25 cellular contexts compared by ENCODE assay signal in genomic region chr1:47590523-47591225, GRCh38.
"Had no signal": no experiment of that assay in that cellular context is flagged by ENCODE, and none has a peak within 500 bp of the region (broad histone marks: within the 10 kb centered on the region; RNA-seq: fewer than 3 reads in every experiment).

No MANE protein-coding gene starts in this region.

- H3K4me3 Mint-ChIP-seq: activated CD4-positive, alpha-beta memory T cell treated with anti-CD3 and anti-CD28 coated beads, Interleukin-2, amount 10 ng/mL, durations not matched to agents 7 days and 5 days; activated CD4-positive, alpha-beta T cell treated with anti-CD3 and anti-CD28 coated beads for 36 hours; activated naive CD4-positive, alpha-beta T cell treated with anti-CD3 and anti-CD28 coated beads, Interleukin-2, amount 10 ng/mL, durations not matched to agents 7 days and 5 days; mesothelial cell of epicardium; naive thymus-derived CD8-positive, alpha-beta T cell; type B pancreatic cell; WTC11 had no signal

- H3K27me3 ChIP-seq: right atrium auricular region, vagina had no signal

- H3K9me3 ChIP-seq: left ventricle myocardium inferior, neutrophil, pancreas, psoas muscle, right atrium auricular region, thoracic aorta, vagina had no signal

- H3K4me3 ChIP-seq: coronary artery, left ventricle myocardium inferior, pancreas, psoas muscle, right atrium auricular region, thoracic aorta, vagina had no signal

- H3K4me1 Mint-ChIP-seq: activated CD4-positive, alpha-beta memory T cell treated with anti-CD3 and anti-CD28 coated beads, Interleukin-2, amount 10 ng/mL, durations not matched to agents 7 days and 5 days; activated CD4-positive, alpha-beta T cell treated with anti-CD3 and anti-CD28 coated beads for 36 hours; activated naive CD4-positive, alpha-beta T cell treated with anti-CD3 and anti-CD28 coated beads, Interleukin-2, amount 10 ng/mL, durations not matched to agents 7 days and 5 days had no signal

- DNase-seq: activated CD4-positive, alpha-beta memory T cell treated with anti-CD3 and anti-CD28 coated beads, Interleukin-2, amount 10 ng/mL, durations not matched to agents 7 days and 5 days; activated CD4-positive, alpha-beta T cell treated with anti-CD3 and anti-CD28 coated beads for 36 hours; activated effector memory CD4-positive, alpha-beta T cell treated with anti-CD3 and anti-CD28 coated beads, Interleukin-2, amount 50 U/mL, for 16 hours; activated naive CD4-positive, alpha-beta T cell treated with anti-CD3 and anti-CD28 coated beads, Interleukin-2, amount 10 ng/mL, durations not matched to agents 7 days and 5 days; activated T-cell treated with anti-CD3 and anti-CD28 coated beads, Interleukin-2, amount 50 U/mL, for 48 hours; amygdala; cerebellar nuclear complex; foreskin fibroblast; kidney glomerular epithelial cell; left ventricle myocardium inferior; mammary epithelial cell; naive thymus-derived CD8-positive, alpha-beta T cell; pancreas; psoas muscle; stimulated activated CD4-positive, alpha-beta T cell treated with anti-CD3 and anti-CD28 coated beads, Interleukin-4, amount 100 ng/mL, for 24 hours; stimulated activated naive CD4-positive, alpha-beta T cell treated with Interleukin-2 at 50 U/mL for 16 hours; T-helper 9 cell had no signal

- H3K27ac ChIP-seq: coronary artery, left ventricle myocardium inferior, neutrophil, pancreas, psoas muscle, right atrium auricular region, thoracic aorta, vagina had no signal

- ATAC-seq: activated CD4-positive, alpha-beta T cell treated with anti-CD3 and anti-CD28 coated beads for 36 hours; naive thymus-derived CD8-positive, alpha-beta T cell; pancreas; psoas muscle; WTC11 had no signal

- H3K27ac Mint-ChIP-seq: activated CD4-positive, alpha-beta memory T cell treated with anti-CD3 and anti-CD28 coated beads, Interleukin-2, amount 10 ng/mL, durations not matched to agents 7 days and 5 days; activated CD4-positive, alpha-beta T cell treated with anti-CD3 and anti-CD28 coated beads for 36 hours; activated naive CD4-positive, alpha-beta T cell treated with anti-CD3 and anti-CD28 coated beads, Interleukin-2, amount 10 ng/mL, durations not matched to agents 7 days and 5 days; mesothelial cell of epicardium; naive thymus-derived CD8-positive, alpha-beta T cell; type B pancreatic cell; WTC11 had no signal

- H3K36me3 ChIP-seq: left ventricle myocardium inferior, neutrophil, pancreas, right atrium auricular region, thoracic aorta, vagina had no signal

- H3K36me3 Mint-ChIP-seq: activated naive CD4-positive, alpha-beta T cell treated with anti-CD3 and anti-CD28 coated beads, Interleukin-2, amount 10 ng/mL, durations not matched to agents 7 days and 5 days; mesothelial cell of epicardium; type B pancreatic cell; WTC11 had no signal

- H3K27me3 Mint-ChIP-seq: activated naive CD4-positive, alpha-beta T cell treated with anti-CD3 and anti-CD28 coated beads, Interleukin-2, amount 10 ng/mL, durations not matched to agents 7 days and 5 days had no signal

- H3K9me3 Mint-ChIP-seq: activated CD4-positive, alpha-beta memory T cell treated with anti-CD3 and anti-CD28 coated beads, Interleukin-2, amount 10 ng/mL, durations not matched to agents 7 days and 5 days; activated naive CD4-positive, alpha-beta T cell treated with anti-CD3 and anti-CD28 coated beads, Interleukin-2, amount 10 ng/mL, durations not matched to agents 7 days and 5 days; mesothelial cell of epicardium; naive thymus-derived CD8-positive, alpha-beta T cell; type B pancreatic cell; WTC11 had no signal

- H3K4me1 ChIP-seq: pancreas, psoas muscle had no signal
